In genomic region chr10:35228058-35228457, GRCh38 we compare ENCODE assay signal across 14 cellular contexts.
"Had no signal": no experiment of that assay in that cellular context is flagged by ENCODE, and none has a peak within 500 bp of the region (broad histone marks: within the 10 kb centered on the region; RNA-seq: fewer than 3 reads in every experiment).

No MANE protein-coding gene starts in this region.

- H3K36me3 ChIP-seq: cardiac muscle cell, neutrophil, tibial artery, vagina had no signal

- H3K9me3 Mint-ChIP-seq: stimulated activated memory B cell treated with anti-CD40 and anti-IgM and Interleukin-4, amounts not matched to agents 10 μg/mL and 1 μg/mL and 100 μg/mL, for 72 hours had no signal

- H3K4me1 ChIP-seq: tibial artery, vagina had no signal

- DNase-seq: activated CD4-positive, alpha-beta T cell treated with anti-CD3 and anti-CD28 coated beads for 36 hours; activated CD8-positive, alpha-beta memory T cell treated with anti-CD3 and anti-CD28 coated beads, Interleukin-2, amount 50 U/mL, for 48 hours; activated CD8-positive, alpha-beta T cell treated with anti-CD3 and anti-CD28 coated beads, Interleukin-2, amount 10 ng/mL, durations not matched to agents 7 days and 5 days; activated naive CD4-positive, alpha-beta T cell; glutamatergic neuron; left cardiac atrium; naive thymus-derived CD4-positive, alpha-beta T cell; right cardiac atrium; tibial artery had no signal

- ATAC-seq: activated CD4-positive, alpha-beta T cell treated with anti-CD3 and anti-CD28 coated beads for 36 hours; activated CD8-positive, alpha-beta T cell treated with anti-CD3 and anti-CD28 coated beads, Interleukin-2, amount 10 ng/mL, durations not matched to agents 7 days and 5 days; left cardiac atrium; naive thymus-derived CD4-positive, alpha-beta T cell; right cardiac atrium; stimulated activated memory B cell treated with anti-CD40 and anti-IgM and Interleukin-4, amounts not matched to agents 10 μg/mL and 1 μg/mL and 100 μg/mL, for 72 hours had no signal

- H3K27ac Mint-ChIP-seq: activated CD4-positive, alpha-beta T cell treated with anti-CD3 and anti-CD28 coated beads for 36 hours; activated CD8-positive, alpha-beta T cell treated with anti-CD3 and anti-CD28 coated beads, Interleukin-2, amount 10 ng/mL, durations not matched to agents 7 days and 5 days; activated T-helper 1 cell treated with anti-CD3 and anti-CD28 coated beads, Interleukin-12 subunit alpha, Interleukin-12 subunit beta, Interleukin-2, Interleukin-4 antibody, amounts not matched to agents 30 ng/mL and 10 ng/mL and 1 ng/mL, durations not matched to agents 14 hours and 24 hours and 36 hours; naive thymus-derived CD4-positive, alpha-beta T cell; stimulated activated memory B cell treated with anti-CD40 and anti-IgM and Interleukin-4, amounts not matched to agents 10 μg/mL and 1 μg/mL and 100 μg/mL, for 72 hours had no signal

- H3K27ac ChIP-seq: cardiac muscle cell, neutrophil, tibial artery, vagina had no signal

- H3K9me3 ChIP-seq: neutrophil, tibial artery, vagina had no signal

- H3K27me3 ChIP-seq: cardiac muscle cell, neutrophil, tibial artery, vagina had no signal

- H3K36me3 Mint-ChIP-seq: stimulated activated memory B cell treated with anti-CD40 and anti-IgM and Interleukin-4, amounts not matched to agents 10 μg/mL and 1 μg/mL and 100 μg/mL, for 72 hours had no signal

- H3K4me3 Mint-ChIP-seq: activated CD4-positive, alpha-beta T cell treated with anti-CD3 and anti-CD28 coated beads for 36 hours; activated CD8-positive, alpha-beta T cell treated with anti-CD3 and anti-CD28 coated beads, Interleukin-2, amount 10 ng/mL, durations not matched to agents 7 days and 5 days; activated T-helper 1 cell treated with anti-CD3 and anti-CD28 coated beads, Interleukin-12 subunit alpha, Interleukin-12 subunit beta, Interleukin-2, Interleukin-4 antibody, amounts not matched to agents 30 ng/mL and 10 ng/mL and 1 ng/mL, durations not matched to agents 14 hours and 24 hours and 36 hours; naive thymus-derived CD4-positive, alpha-beta T cell; stimulated activated memory B cell treated with anti-CD40 and anti-IgM and Interleukin-4, amounts not matched to agents 10 μg/mL and 1 μg/mL and 100 μg/mL, for 72 hours had no signal

- H3K4me3 ChIP-seq: cardiac muscle cell, tibial artery, vagina had no signal

- H3K4me1 Mint-ChIP-seq: stimulated activated memory B cell treated with anti-CD40 and anti-IgM and Interleukin-4, amounts not matched to agents 10 μg/mL and 1 μg/mL and 100 μg/mL, for 72 hours had no signal
